8 cellular contexts compared by ENCODE assay signal in the genomic region with DNA sequence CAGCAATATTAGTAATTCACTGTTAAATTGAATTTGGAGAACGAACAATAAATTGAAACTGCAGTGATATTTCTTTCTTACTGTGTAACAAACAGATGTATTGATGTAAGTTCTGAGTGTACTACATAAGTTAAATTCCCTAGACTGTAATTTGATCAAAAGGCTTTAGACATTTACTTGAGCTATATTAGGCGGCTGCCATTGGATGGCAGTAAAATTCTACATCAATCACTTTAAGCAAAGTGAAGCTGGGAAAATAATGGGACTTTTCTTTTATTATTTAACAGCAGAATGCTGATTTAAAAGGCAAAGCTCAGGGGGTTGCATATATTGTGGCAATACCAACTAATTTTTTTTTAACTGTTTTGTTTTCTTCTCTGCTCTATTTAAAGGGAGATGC.
A peak's percentile ranks its signal among the peaks of the same experiment; 100 is the strongest.
DNase-seq lines count a peak whose midpoint lies in the region; ATAC-seq and TF ChIP-seq lines count a peak whose summit lies in the region.

No MANE protein-coding gene starts in this region.

- H3K27me3 Mint-ChIP-seq in HFFc6 (ENCODE audit: insufficient read depth) = no peaks in the 10 kb centered on the region

- H3K4me3 ChIP-seq in AG09309 (ENCODE audit: control insufficient read depth, low read depth, low read length) = no peak overlapping the region
- H3K4me3 ChIP-seq in tibial artery = no peak overlapping the region

- no peak overlapping the region for H3K4me3 Mint-ChIP-seq in HFFc6

- H3K9me3 ChIP-seq in tibial artery = no peaks in the 10 kb centered on the region

- intact Hi-C loops in tibial artery (cut with DNase I; ENCODE audit: low total_unique reads) = no loop called here

- ATAC-seq in SK-N-SH treated with all-trans-retinoic acid at 6 μM for 48 hours = peak; percentile 82
- no peak for ATAC-seq in GM18870 (IDR thresholded peaks at IDR 0.05; ENCODE audit: unreplicated experiment)
- no peak for ATAC-seq in HG02678 (IDR thresholded peaks at IDR 0.05; ENCODE audit: unreplicated experiment)

- no peaks in the 10 kb centered on the region for H3K4me1 ChIP-seq in tibial artery

- no peak overlapping the region for H3K27ac Mint-ChIP-seq in HFFc6

- H3K27me3 ChIP-seq in tibial artery = no peaks in the 10 kb centered on the region

- no peaks in the 10 kb centered on the region for H3K9me3 Mint-ChIP-seq in HFFc6

- TF ChIP-seq CTCF in AG09309 (IDR thresholded peaks at IDR 0.05; ENCODE audit: control insufficient read depth, insufficient read depth, low read depth, low read length, missing control alignments) (peak; percentile 54), HFFc6 (IDR thresholded peaks at IDR 0.05) (peak; percentile 75), tibial artery (IDR thresholded peaks at IDR 0.05) (peak in 1 of 2 experiments; percentile 7)

- H3K4me1 Mint-ChIP-seq in HFFc6 (ENCODE audit: low read depth) = peaks cover 60% of the 10 kb centered on the region

- no peak overlapping the region for H3K27ac ChIP-seq in tibial artery

- H3K36me3 ChIP-seq in tibial artery = no peaks in the 10 kb centered on the region

- H3K36me3 Mint-ChIP-seq in HFFc6 (ENCODE audit: low read depth) = no peaks in the 10 kb centered on the region

- no peak for DNase-seq in AG09309 (ENCODE audit: low read depth)
- peak; percentile 53 for DNase-seq in HFFc6
- peak; percentile 51 for DNase-seq in foreskin melanocyte
- no peak for DNase-seq in HuH-7.5 (ENCODE audit: low spot score)
- no peak for DNase-seq in tibial artery

TF ChIP-seq in SK-N-SH treated with all-trans-retinoic acid at 6 μM for 48 hours, 23 proteins besides CTCF, POLR2A, EP300 and RAD21:
- TF ChIP-seq, protein P1, sequence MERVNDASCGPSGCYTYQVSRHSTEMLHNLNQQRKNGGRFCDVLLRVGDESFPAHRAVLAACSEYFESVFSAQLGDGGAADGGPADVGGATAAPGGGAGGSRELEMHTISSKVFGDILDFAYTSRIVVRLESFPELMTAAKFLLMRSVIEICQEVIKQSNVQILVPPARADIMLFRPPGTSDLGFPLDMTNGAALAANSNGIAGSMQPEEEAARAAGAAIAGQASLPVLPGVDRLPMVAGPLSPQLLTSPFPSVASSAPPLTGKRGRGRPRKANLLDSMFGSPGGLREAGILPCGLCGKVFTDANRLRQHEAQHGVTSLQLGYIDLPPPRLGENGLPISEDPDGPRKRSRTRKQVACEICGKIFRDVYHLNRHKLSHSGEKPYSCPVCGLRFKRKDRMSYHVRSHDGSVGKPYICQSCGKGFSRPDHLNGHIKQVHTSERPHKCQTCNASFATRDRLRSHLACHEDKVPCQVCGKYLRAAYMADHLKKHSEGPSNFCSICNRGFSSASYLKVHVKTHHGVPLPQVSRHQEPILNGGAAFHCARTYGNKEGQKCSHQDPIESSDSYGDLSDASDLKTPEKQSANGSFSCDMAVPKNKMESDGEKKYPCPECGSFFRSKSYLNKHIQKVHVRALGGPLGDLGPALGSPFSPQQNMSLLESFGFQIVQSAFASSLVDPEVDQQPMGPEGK (CRISPR knock-in tag; IDR thresholded peaks at IDR 0.05; ENCODE audit: borderline replicate concordance) = no peak
- TF ChIP-seq CSDC2 (CRISPR knock-in tag; IDR thresholded peaks at IDR 0.05) (no peak), OSR1 (CRISPR knock-in tag; IDR thresholded peaks at IDR 0.05) (no peak), ZFP30 (CRISPR knock-in tag; IDR thresholded peaks at IDR 0.05) (no peak), ZNF565 (CRISPR knock-in tag; conservative IDR thresholded peaks at IDR 0.05; ENCODE audit: low read depth) (no peak), RARB (CRISPR knock-in tag; IDR thresholded peaks at IDR 0.05) (no peak), TCF4 (CRISPR knock-in tag; IDR thresholded peaks at IDR 0.05; ENCODE audit: borderline replicate concordance) (no peak), TOX (CRISPR knock-in tag; IDR thresholded peaks at IDR 0.05; ENCODE audit: borderline replicate concordance) (no peak), GLIS3 (CRISPR knock-in tag; IDR thresholded peaks at IDR 0.05) (no peak), ESRRG (CRISPR knock-in tag; IDR thresholded peaks at IDR 0.05) (no peak), BACH2 (CRISPR knock-in tag; IDR thresholded peaks at IDR 0.05; ENCODE audit: borderline replicate concordance) (no peak), ZC3H10 (CRISPR knock-in tag; IDR thresholded peaks at IDR 0.05) (no peak), ZFP3 (CRISPR knock-in tag; IDR thresholded peaks at IDR 0.05) (no peak)
- TF ChIP-seq, protein P2, sequence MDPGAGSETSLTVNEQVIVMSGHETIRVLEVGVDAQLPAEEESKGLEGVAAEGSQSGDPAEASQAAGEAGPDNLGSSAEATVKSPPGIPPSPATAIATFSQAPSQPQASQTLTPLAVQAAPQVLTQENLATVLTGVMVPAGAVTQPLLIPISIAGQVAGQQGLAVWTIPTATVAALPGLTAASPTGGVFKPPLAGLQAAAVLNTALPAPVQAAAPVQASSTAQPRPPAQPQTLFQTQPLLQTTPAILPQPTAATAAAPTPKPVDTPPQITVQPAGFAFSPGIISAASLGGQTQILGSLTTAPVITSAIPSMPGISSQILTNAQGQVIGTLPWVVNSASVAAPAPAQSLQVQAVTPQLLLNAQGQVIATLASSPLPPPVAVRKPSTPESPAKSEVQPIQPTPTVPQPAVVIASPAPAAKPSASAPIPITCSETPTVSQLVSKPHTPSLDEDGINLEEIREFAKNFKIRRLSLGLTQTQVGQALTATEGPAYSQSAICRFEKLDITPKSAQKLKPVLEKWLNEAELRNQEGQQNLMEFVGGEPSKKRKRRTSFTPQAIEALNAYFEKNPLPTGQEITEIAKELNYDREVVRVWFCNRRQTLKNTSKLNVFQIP (CRISPR knock-in tag; IDR thresholded peaks at IDR 0.05; ENCODE audit: borderline replicate concordance, low read depth) = no peak

Comparison
In these comparisons a context has a peak if more than half of its experiments do, and no peak if none do; other contexts are left out.
1. DNase-seq: peak in HFFc6 (single experiment) and foreskin melanocyte (single experiment); none in AG09309 (single experiment), HuH-7.5 (single experiment) and tibial artery (0 of 2).